ENCODE assay signal across 39 cellular contexts in genomic region chrX:133246921-133247320, GRCh38. TPM values are rescaled to one million over a fixed set of nuclear protein-coding genes. Genes with fewer than 3 reads are reported as not detected.
"Had no signal": no experiment of that assay in that cellular context is flagged by ENCODE, and none has a peak within 500 bp of the region (broad histone marks: within the 10 kb centered on the region; RNA-seq: fewer than 3 reads in every experiment).

No MANE protein-coding gene starts in this region.

- ATAC-seq: activated CD8-positive, alpha-beta T cell treated with anti-CD3 and anti-CD28 coated beads for 36 hours; activated naive CD4-positive, alpha-beta T cell treated with anti-CD3 and anti-CD28 coated beads, Interleukin-2, amount 50 U/mL, for 72 hours; activated T-cell treated with anti-CD3 and anti-CD28 coated beads, Interleukin-2, amount 50 U/mL, for 4 hours; activated T-cell treated with anti-CD3 and anti-CD28 coated beads, Interleukin-2, amount 50 U/mL, for 72 hours; activated T-helper 17 cell treated with anti-CD3 and anti-CD28 coated beads, Interleukin-2, amount 50 U/mL, for 72 hours had no signal

- H3K4me3 ChIP-seq: cardiac muscle cell had no signal

- H3K4me1 Mint-ChIP-seq: activated B cell treated with CpG ODN at 0.5 μM for 24 hours; activated CD4-positive, alpha-beta T cell treated with anti-CD3 and anti-CD28 coated beads, Interleukin-2, amount 10 ng/mL, durations not matched to agents 24 days and 14 days; activated naive CD8-positive, alpha-beta T cell treated with anti-CD3 and anti-CD28 coated beads for 36 hours; activated T-helper 17 cell treated with anti-CD3 and anti-CD28 coated beads, Interleukin-2, amount 50 U/mL, for 72 hours; central memory CD8-positive, alpha-beta T cell had no signal

- H3K36me3 ChIP-seq: cardiac muscle cell had no signal

- H3K36me3 Mint-ChIP-seq: activated CD4-positive, alpha-beta memory T cell treated with anti-CD3 and anti-CD28 coated beads for 36 hours; activated naive CD4-positive, alpha-beta T cell treated with anti-CD3 and anti-CD28 coated beads, Interleukin-2, amount 50 U/mL, for 72 hours; activated naive CD8-positive, alpha-beta T cell treated with anti-CD3 and anti-CD28 coated beads for 36 hours had no signal

- H3K9me3 Mint-ChIP-seq: activated T-helper 1 cell treated with anti-CD3 and anti-CD28 coated beads, Interleukin-12 subunit alpha, Interleukin-12 subunit beta, Interleukin-2, Interleukin-4 antibody, amounts not matched to agents 30 ng/mL and 10 ng/mL and 1 ng/mL, durations not matched to agents 14 hours and 24 hours and 36 hours; activated T-helper 17 cell treated with anti-CD3 and anti-CD28 coated beads, Interleukin-2, amount 50 U/mL, for 72 hours; central memory CD8-positive, alpha-beta T cell had no signal

- H3K27me3 ChIP-seq: cardiac muscle cell had no signal

- H3K27ac Mint-ChIP-seq: activated B cell treated with CpG ODN at 0.5 μM for 24 hours; activated CD4-positive, alpha-beta memory T cell treated with anti-CD3 and anti-CD28 coated beads for 36 hours; activated CD4-positive, alpha-beta T cell treated with anti-CD3 and anti-CD28 coated beads, Interleukin-2, amount 10 ng/mL, durations not matched to agents 24 days and 14 days; activated CD8-positive, alpha-beta T cell treated with anti-CD3 and anti-CD28 coated beads for 36 hours; activated naive CD4-positive, alpha-beta T cell treated with anti-CD3 and anti-CD28 coated beads for 36 hours; activated naive CD4-positive, alpha-beta T cell treated with anti-CD3 and anti-CD28 coated beads, Interleukin-2, amount 50 U/mL, for 72 hours; activated naive CD8-positive, alpha-beta T cell treated with anti-CD3 and anti-CD28 coated beads for 36 hours; activated T-cell treated with anti-CD3 and anti-CD28 coated beads, Interleukin-2, amount 50 U/mL, for 72 hours; activated T-helper 1 cell treated with anti-CD3 and anti-CD28 coated beads, Interleukin-12 subunit alpha, Interleukin-12 subunit beta, Interleukin-2, Interleukin-4 antibody, amounts not matched to agents 30 ng/mL and 10 ng/mL and 1 ng/mL, durations not matched to agents 14 hours and 24 hours and 36 hours; activated T-helper 17 cell treated with anti-CD3 and anti-CD28 coated beads, Interleukin-2, amount 50 U/mL, for 72 hours; brain; T-helper 1 cell treated with Interleukin-12 subunit alpha and Interleukin-12 subunit beta and Interleukin-4 antibody, amounts not matched to agents 30 μg/mL and 1 μg/mL, for 36 hours; T-helper 2 cell treated with Interferon-gamma antibody and Interleukin-4, amounts not matched to agents 5 μg/mL and 100 μg/mL, for 36 hours had no signal

- DNase-seq: activated B cell treated with CpG ODN at 0.5 μM for 24 hours; activated CD4-positive, alpha-beta memory T cell treated with anti-CD3 and anti-CD28 coated beads for 36 hours; activated CD4-positive, alpha-beta T cell treated with anti-CD3 and anti-CD28 coated beads for 4 hours; activated CD4-positive, alpha-beta T cell treated with anti-CD3 and anti-CD28 coated beads, Interleukin-2, amount 10 ng/mL, durations not matched to agents 24 days and 14 days; activated CD4-positive, alpha-beta T cell treated with anti-CD3 and anti-CD28 coated beads, Interleukin-2, amount 50 U/mL, for 1 hour; activated CD4-positive, alpha-beta T cell treated with anti-CD3 and anti-CD28 coated beads, Interleukin-2, amount 50 U/mL, for 4 hours; activated CD4-positive, CD25-positive, alpha-beta regulatory T cell treated with anti-CD3 and anti-CD28 coated beads, Interleukin-2, amount 50 U/mL, for 72 hours; activated CD8-positive, alpha-beta memory T cell treated with anti-CD3 and anti-CD28 coated beads, Interleukin-2, amount 50 U/mL, for 4 hours; activated CD8-positive, alpha-beta T cell treated with anti-CD3 and anti-CD28 coated beads for 36 hours; activated effector memory CD4-positive, alpha-beta T cell treated with anti-CD3 and anti-CD28 coated beads, Interleukin-2, amount 50 U/mL, for 16 hours; activated gamma-delta T cell treated with Interleukin-2 at 50 U/mL for 16 hours; activated naive CD4-positive, alpha-beta T cell; activated naive CD4-positive, alpha-beta T cell treated with anti-CD3 and anti-CD28 coated beads for 36 hours; activated naive CD4-positive, alpha-beta T cell treated with anti-CD3 and anti-CD28 coated beads, Interleukin-2, amount 50 U/mL, for 16 hours; activated naive CD8-positive, alpha-beta T cell treated with anti-CD3 and anti-CD28 coated beads for 36 hours; activated T-cell treated with anti-CD3 and anti-CD28 coated beads for 4 hours; activated T-cell treated with anti-CD3 and anti-CD28 coated beads, Interleukin-2, amount 50 U/mL, for 1 hour; activated T-cell treated with anti-CD3 and anti-CD28 coated beads, Interleukin-2, amount 50 U/mL, for 4 hours; activated T-cell treated with anti-CD3 and anti-CD28 coated beads, Interleukin-2, amount 50 U/mL, for 72 hours; amygdala; anterior cingulate cortex; caudate nucleus; cerebellar nuclear complex; T-helper 2 cell; T-helper 9 cell had no signal

- H3K27me3 Mint-ChIP-seq: activated B cell treated with CpG ODN at 0.5 μM for 24 hours; activated CD4-positive, alpha-beta T cell treated with anti-CD3 and anti-CD28 coated beads, Interleukin-2, amount 10 ng/mL, durations not matched to agents 24 days and 14 days; activated naive CD8-positive, alpha-beta T cell treated with anti-CD3 and anti-CD28 coated beads for 36 hours; activated T-helper 17 cell treated with anti-CD3 and anti-CD28 coated beads, Interleukin-2, amount 50 U/mL, for 72 hours; brain; central memory CD8-positive, alpha-beta T cell had no signal

- H3K27ac ChIP-seq: cardiac muscle cell, VCaP had no signal

- FAIRE-seq: bronchial epithelial cell, TTC549 had no signal

- H3K4me3 Mint-ChIP-seq: activated B cell treated with CpG ODN at 0.5 μM for 24 hours; activated CD4-positive, alpha-beta memory T cell treated with anti-CD3 and anti-CD28 coated beads for 36 hours; activated CD4-positive, alpha-beta T cell treated with anti-CD3 and anti-CD28 coated beads, Interleukin-2, amount 10 ng/mL, durations not matched to agents 24 days and 14 days; activated CD8-positive, alpha-beta T cell treated with anti-CD3 and anti-CD28 coated beads for 36 hours; activated naive CD4-positive, alpha-beta T cell treated with anti-CD3 and anti-CD28 coated beads for 36 hours; activated naive CD8-positive, alpha-beta T cell treated with anti-CD3 and anti-CD28 coated beads for 36 hours; activated T-cell treated with anti-CD3 and anti-CD28 coated beads, Interleukin-2, amount 50 U/mL, for 4 hours; activated T-cell treated with anti-CD3 and anti-CD28 coated beads, Interleukin-2, amount 50 U/mL, for 72 hours; activated T-helper 1 cell treated with anti-CD3 and anti-CD28 coated beads, Interleukin-12 subunit alpha, Interleukin-12 subunit beta, Interleukin-2, Interleukin-4 antibody, amounts not matched to agents 30 ng/mL and 10 ng/mL and 1 ng/mL, durations not matched to agents 14 hours and 24 hours and 36 hours; activated T-helper 17 cell treated with anti-CD3 and anti-CD28 coated beads, Interleukin-2, amount 50 U/mL, for 72 hours; brain; central memory CD8-positive, alpha-beta T cell; T-helper 1 cell treated with Interleukin-12 subunit alpha and Interleukin-12 subunit beta and Interleukin-4 antibody, amounts not matched to agents 30 μg/mL and 1 μg/mL, for 36 hours; T-helper 2 cell treated with Interferon-gamma antibody and Interleukin-4, amounts not matched to agents 5 μg/mL and 100 μg/mL, for 36 hours had no signal

RNA-seq across cellular contexts. Expression of gene TFDP3, which starts 28.8 kb away (rescaled TPM):
- total RNA-seq: activated B cell treated with CpG ODN at 0.5 μM for 24 hours; activated CD4-positive, alpha-beta memory T cell treated with anti-CD3 and anti-CD28 coated beads for 36 hours; activated CD4-positive, alpha-beta T cell treated with anti-CD3 and anti-CD28 coated beads, Interleukin-2, amount 10 ng/mL, durations not matched to agents 24 days and 14 days; activated CD8-positive, alpha-beta memory T cell treated with anti-CD3 and anti-CD28 coated beads for 36 hours; activated CD8-positive, alpha-beta T cell treated with anti-CD3 and anti-CD28 coated beads for 36 hours; activated naive CD4-positive, alpha-beta T cell treated with anti-CD3 and anti-CD28 coated beads for 36 hours; activated naive CD8-positive, alpha-beta T cell treated with anti-CD3 and anti-CD28 coated beads for 36 hours; activated T-cell treated with anti-CD3 and anti-CD28 coated beads, Interleukin-2, amount 50 U/mL, for 4 hours; activated T-cell treated with anti-CD3 and anti-CD28 coated beads, Interleukin-2, amount 50 U/mL, for 72 hours; activated T-helper 1 cell treated with anti-CD3 and anti-CD28 coated beads, Interleukin-12 subunit alpha, Interleukin-12 subunit beta, Interleukin-2, Interleukin-4 antibody, amounts not matched to agents 30 ng/mL and 10 ng/mL and 1 ng/mL, durations not matched to agents 14 hours and 24 hours and 36 hours; activated T-helper 17 cell treated with anti-CD3 and anti-CD28 coated beads, Interleukin-2, amount 50 U/mL, for 72 hours; bronchial epithelial cell; cardiac muscle cell; chondrocyte had no signal
- polyA plus RNA-seq: adipose tissue, cardiac muscle cell had no signal
